In the genomic region with DNA sequence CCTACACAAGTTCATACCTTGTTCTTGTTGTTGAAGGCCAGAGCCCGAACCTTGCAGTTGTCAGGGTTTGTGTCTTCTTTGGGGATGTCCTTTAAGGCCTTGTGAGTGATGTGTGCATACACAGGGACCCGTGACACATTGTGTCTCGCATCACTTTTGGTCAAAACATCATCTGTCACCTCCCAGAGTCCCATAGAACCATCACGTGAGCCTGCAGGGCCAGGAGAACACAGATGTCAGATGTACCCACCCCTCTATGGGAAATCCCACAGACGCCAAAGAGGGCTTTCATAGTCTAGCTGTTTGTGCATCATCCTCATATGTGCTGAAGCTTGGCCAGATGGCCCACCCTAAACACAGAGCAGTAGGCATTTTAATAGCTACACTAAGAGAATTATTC, we compare ENCODE assay signal across 22 cellular contexts. TPM values are rescaled to one million over a fixed set of nuclear protein-coding genes. Genes with fewer than 3 reads are reported as not detected.
DNase-seq lines count a peak whose midpoint lies in the region; ATAC-seq, FAIRE-seq and TF ChIP-seq lines count a peak whose summit lies in the region.
"Had no signal": no experiment of that assay in that cellular context is flagged by ENCODE, and none has a peak within 500 bp of the region (broad histone marks: within the 10 kb centered on the region; RNA-seq: fewer than 3 reads in every experiment).

No MANE protein-coding gene starts in this region.

- no peak for TF ChIP-seq POLR2A in GM12878 (IDR thresholded peaks at IDR 0.05; ENCODE audit: low read depth, low read length)

- no peak overlapping the region for H3K9ac ChIP-seq in GM12878 (ENCODE audit: control insufficient read depth, insufficient read depth, low read length)

- H2AFZ ChIP-seq in GM12878 (ENCODE audit: control insufficient read depth, low read depth, low read length), result peak overlapping the region; percentile 46

- H3K4me3 ChIP-seq in GM12878, result no peak overlapping the region
- H3K4me3 ChIP-seq: vagina had no signal

- POLR2A ChIA-PET in GM12878 (lab: Charles Lee), result interaction anchor here (0.7 kb wide), 1 partner anchor 287 kb away, joined by 3 read pairs; no protein-coding TSS in a partner anchor

- 31% methylated on average over 5 of the region's 5 CpGs for WGBS in GM12878 (ENCODE audit: insufficient coverage, insufficient replicate concordance, low lambda C conversion rate, missing lambda C conversion rate)

- BruUV-seq in GM12878 (replicated peaks; lab: Mats Ljungman, UMichigan), result no TSS peak

- peaks cover 17% of the 10 kb centered on the region for H3K4me1 ChIP-seq in GM12878 (ENCODE audit: control insufficient read depth, insufficient read depth, low read length)
- H3K4me1 ChIP-seq: BE2C, vagina had no signal

- peaks cover 10 to 30% of the 10 kb centered on the region in 2 experiments for H3K36me3 ChIP-seq in GM12878 (ENCODE audit: control insufficient read depth in 2 of 2, insufficient read depth in 2 of 2, low read length in 1 of 2)

- H3K79me2 ChIP-seq in GM12878 (ENCODE audit: control insufficient read depth, insufficient read depth, low read length), result no peaks in the 10 kb centered on the region

- H4K20me1 ChIP-seq in GM12878 (ENCODE audit: control insufficient read depth, insufficient read depth), result no peaks in the 10 kb centered on the region

- RAD21 ChIA-PET in GM12878 (lab: Charles Lee; ENCODE audit: unreplicated experiment), result no interaction called here

- no peaks in the 10 kb centered on the region for H3K9me3 ChIP-seq in GM12878 (replicated peaks; ENCODE audit: control insufficient read depth, insufficient read depth, low read length)
- H3K9me3 ChIP-seq: BE2C, neutrophil, vagina had no signal

- no peaks in the 10 kb centered on the region for H3K27me3 ChIP-seq in GM12878 (replicated peaks in 1 of 2; ENCODE audit: control insufficient read depth in 2 of 2, insufficient read depth in 2 of 2, low read length in 1 of 2)
- H3K27me3 ChIP-seq: BE2C, neutrophil, vagina had no signal

- H3K4me2 ChIP-seq in GM12878 (ENCODE audit: control insufficient read depth, insufficient read depth), result peak overlapping the region; percentile 63; the same call in 1 of the 2 replicates

- intact Hi-C loops in GM12878 (cut with micrococcal nuclease; ENCODE audit: unreplicated experiment), result no loop called here

- SMC1A ChIA-PET in GM12878 (lab: Charles Lee; ENCODE audit: uncharacterized antibody, unreplicated experiment), result no interaction called here

- peak overlapping the region; percentile 57 for H3K27ac ChIP-seq in GM12878 (ENCODE audit: control insufficient read depth, insufficient read depth)
- H3K27ac ChIP-seq: neutrophil, vagina had no signal

- TF ChIP-seq CTCF in GM12878 (IDR thresholded peaks at IDR 0.05 in 2 of 3, conservative IDR thresholded peaks at IDR 0.05 in 1 of 3; ENCODE audit: control insufficient read depth in 2 of 3, extremely low read depth in 1 of 3, insufficient read depth in 1 of 3, low read depth in 3 of 3, low read length in 3 of 3), result no peak

- TF ChIP-seq EP300 in GM12878 (IDR thresholded peaks at IDR 0.05; ENCODE audit: borderline replicate concordance in 1 of 2, control insufficient read depth in 1 of 2, low read depth in 2 of 2, low read length in 2 of 2), result no peak

- DNase-seq in GM12878 (ENCODE audit: low read depth, low spot score) (peak; percentile 27), DMS79 (lab: John Stamatoyannopoulos, UW) (no peak), HuH-7.5 (ENCODE audit: low spot score) (no peak), H4 (ENCODE audit: low spot score) (no peak), SIG-M5 (lab: John Stamatoyannopoulos, UW) (no peak)
- DNase-seq: activated CD4-positive, alpha-beta T cell treated with anti-CD3 and anti-CD28 coated beads for 4 hours; activated T-cell treated with anti-CD3 and anti-CD28 coated beads, Interleukin-2, amount 50 U/mL, for 72 hours; BE2C; central memory CD4-positive, alpha-beta T cell; immature natural killer cell; IMR-90; NCI-H1105 treated with DMSO at 0.1 percent for 48 hours; NCI-H510A treated with DMSO at 0.1 percent for 48 hours; stimulated activated naive CD8-positive, alpha-beta T cell treated with anti-CD3 and anti-CD28 coated beads, Interleukin-15, amount 100 ng/mL, for 72 hours had no signal

- no peak for FAIRE-seq in GM12878 (lab: Jason Lieb, UNC)
- FAIRE-seq: endometrium, frontal cortex, RCC 7860 had no signal

- CTCF ChIA-PET in GM12878 (lab: Yijun Ruan, JAX), result interaction anchor here (3.1 kb wide), 1 partner anchor 25 kb away, joined by 15 read pairs; no protein-coding TSS in a partner anchor

- no peak for TF ChIP-seq RAD21 in GM12878 (IDR thresholded peaks at IDR 0.05; ENCODE audit: insufficient read depth, low read depth, low read length)

- ATAC-seq in GM18861 (IDR thresholded peaks at IDR 0.05; ENCODE audit: unreplicated experiment) (peak; percentile 41), GM21529 (IDR thresholded peaks at IDR 0.05; ENCODE audit: unreplicated experiment) (peak; percentile 45), HG03064 (IDR thresholded peaks at IDR 0.05; ENCODE audit: low read depth, unreplicated experiment) (peak; percentile 58), GM12878 (peak; percentile 61)
- ATAC-seq: activated T-cell treated with anti-CD3 and anti-CD28 coated beads, Interleukin-2, amount 50 U/mL, for 72 hours; stimulated activated naive CD8-positive, alpha-beta T cell treated with anti-CD3 and anti-CD28 coated beads, Interleukin-15, amount 100 ng/mL, for 72 hours had no signal

- in situ Hi-C loops in GM12878 (cut with MboI), result no loop called here

TF ChIP-seq in GM12878, 131 proteins besides CTCF, POLR2A, EP300 and RAD21 (continues in another document):
- TF ChIP-seq EGR1 (IDR thresholded peaks at IDR 0.05; ENCODE audit: borderline replicate concordance in 1 of 2, low read depth in 2 of 2, low read length in 2 of 2) (no peak), MYC (IDR thresholded peaks at IDR 0.05; ENCODE audit: insufficient read depth, insufficient read length, insufficient replicate concordance, low read length, severe bottlenecking) (no peak), STAT3 (IDR thresholded peaks at IDR 0.05; ENCODE audit: low read depth, low read length) (no peak), RUNX3 (IDR thresholded peaks at IDR 0.05; ENCODE audit: low read length) (0 out of 2 replicates have a peak, but pooled peaks have one; percentile 29), RAD51 (IDR thresholded peaks at IDR 0.05) (0 out of 2 replicates have a peak, but pooled peaks have one; percentile 35), SREBF1 (IDR thresholded peaks at IDR 0.05; ENCODE audit: low read length) (no peak), BHLHE40 (IDR thresholded peaks at IDR 0.05; ENCODE audit: borderline replicate concordance in 1 of 2, low read depth in 2 of 2, low read length in 1 of 2) (peak; percentile 42 to 80)
- TF ChIP-seq, protein P1, sequence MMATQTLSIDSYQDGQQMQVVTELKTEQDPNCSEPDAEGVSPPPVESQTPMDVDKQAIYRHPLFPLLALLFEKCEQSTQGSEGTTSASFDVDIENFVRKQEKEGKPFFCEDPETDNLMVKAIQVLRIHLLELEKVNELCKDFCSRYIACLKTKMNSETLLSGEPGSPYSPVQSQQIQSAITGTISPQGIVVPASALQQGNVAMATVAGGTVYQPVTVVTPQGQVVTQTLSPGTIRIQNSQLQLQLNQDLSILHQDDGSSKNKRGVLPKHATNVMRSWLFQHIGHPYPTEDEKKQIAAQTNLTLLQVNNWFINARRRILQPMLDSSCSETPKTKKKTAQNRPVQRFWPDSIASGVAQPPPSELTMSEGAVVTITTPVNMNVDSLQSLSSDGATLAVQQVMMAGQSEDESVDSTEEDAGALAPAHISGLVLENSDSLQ (IDR thresholded peaks at IDR 0.05), result 0 out of 2 replicates have a peak, but pooled peaks have one; percentile 2

RNA-seq across cellular contexts. Expression of a gene that starts 28.2 kb away (rescaled TPM):
- 14.6 and 19.9 TPM in 2 replicates for total RNA-seq in GM12878 (2013; cell fraction: nucleolus; rRNA removed)
- total RNA-seq in GM12878 (2014; rRNA removed), result 20.8 and 21.4 TPM in 2 replicates
- total RNA-seq in GM12878 (2014; rRNA removed; fragmentation: Illumina TruSeq; extraction: Trizol), result 28.7 and 30.5 TPM in 2 replicates
- 35.5 and 37.5 TPM in 2 replicates for total RNA-seq in GM12878 (2021)
- 12.5 TPM for polyA plus RNA-seq in GM12878 (2011; ENCODE audit: low read depth)
- polyA plus RNA-seq in GM12878 (2011; rRNA removed), result 48.2 and 57.6 TPM in 2 replicates
- polyA plus RNA-seq in GM12878 (2011; cell fraction: cytosol; rRNA removed), result 46.6 and 52.6 TPM in 2 replicates
- polyA plus RNA-seq in GM12878 (2011; cell fraction: nucleus; rRNA removed), result 26.7 TPM in 2 replicates
- 14.3 and 21.3 TPM in 2 replicates for polyA plus RNA-seq in GM12878 (2012)
- 45.1 and 51.5 TPM in 2 replicates for polyA plus RNA-seq in GM12878 (2014; fragmentation: Illumina TruSeq; extraction: Trizol)
- polyA plus RNA-seq in GM12878 (2014; fragmentation: Nextera tagmentation; extraction: Ambion mirVana), result 10 to 100 TPM; 11.7 TPM
- polyA plus RNA-seq in GM12878 (2014; rRNA removed), result 32.6 and 33.7 TPM in 2 replicates
- 10 to 100 TPM; 48.6 to 48.7 TPM for polyA plus RNA-seq in GM12878 (2016; fragmentation: Nextera tagmentation; extraction: Ambion mirVana)
- polyA minus RNA-seq in GM12878 (2011; rRNA and poly(A)+ RNA removed), result 94.1 and 111 TPM in 2 replicates
- polyA minus RNA-seq in GM12878 (2011; cell fraction: cytosol; rRNA and poly(A)+ RNA removed), result 20.1 and 22.1 TPM in 2 replicates
- 17.4 and 26.0 TPM in 2 replicates for polyA minus RNA-seq in GM12878 (2011; cell fraction: nucleus; rRNA and poly(A)+ RNA removed)
- 30.2 and 38.8 TPM in 2 replicates for total RNA-seq in H4 (2014; rRNA removed; shearing (Covaris generic))

RNA-seq across cellular contexts. Expression of a gene that starts 49.6 kb away (rescaled TPM):
- 114 and 119 TPM in 2 replicates for total RNA-seq in GM12878 (2013; cell fraction: nucleolus; rRNA removed)
- 22.0 and 22.3 TPM in 2 replicates for total RNA-seq in GM12878 (2014; rRNA removed)
- 20.3 and 21.9 TPM in 2 replicates for total RNA-seq in GM12878 (2014; rRNA removed; fragmentation: Illumina TruSeq; extraction: Trizol)
- total RNA-seq in GM12878 (2021), result 45.3 and 48.2 TPM in 2 replicates
- 17.8 TPM for polyA plus RNA-seq in GM12878 (2011; ENCODE audit: low read depth)
- polyA plus RNA-seq in GM12878 (2011; rRNA removed), result 9.5 and 22.5 TPM in 2 replicates
- polyA plus RNA-seq in GM12878 (2011; cell fraction: cytosol; rRNA removed), result 21.6 and 21.9 TPM in 2 replicates
- 60.3 and 61.3 TPM in 2 replicates for polyA plus RNA-seq in GM12878 (2011; cell fraction: nucleus; rRNA removed)
- 22.6 and 23.5 TPM in 2 replicates for polyA plus RNA-seq in GM12878 (2012)
- 36.9 and 37.2 TPM in 2 replicates for polyA plus RNA-seq in GM12878 (2014; fragmentation: Illumina TruSeq; extraction: Trizol)
- 10 to 100 TPM in 1 of 2 experiments, 1 to 10 TPM in 1; 8.5 to 11.4 TPM for polyA plus RNA-seq in GM12878 (2014; fragmentation: Nextera tagmentation; extraction: Ambion mirVana)
- polyA plus RNA-seq in GM12878 (2014; rRNA removed), result 33.7 and 36.2 TPM in 2 replicates
- polyA plus RNA-seq in GM12878 (2016; fragmentation: Nextera tagmentation; extraction: Ambion mirVana), result 10 to 100 TPM; 38.7 to 42.5 TPM
- 24.5 and 27.9 TPM in 2 replicates for polyA minus RNA-seq in GM12878 (2011; rRNA and poly(A)+ RNA removed)
- 11.0 and 15.0 TPM in 2 replicates for polyA minus RNA-seq in GM12878 (2011; cell fraction: cytosol; rRNA and poly(A)+ RNA removed)
- 18.9 and 36.1 TPM in 2 replicates for polyA minus RNA-seq in GM12878 (2011; cell fraction: nucleus; rRNA and poly(A)+ RNA removed)
- 6.9 and 12.1 TPM in 2 replicates for total RNA-seq in H4 (2014; rRNA removed; shearing (Covaris generic))
